Comparison of ENCODE assay signal across 26 cellular contexts in the genomic region with DNA sequence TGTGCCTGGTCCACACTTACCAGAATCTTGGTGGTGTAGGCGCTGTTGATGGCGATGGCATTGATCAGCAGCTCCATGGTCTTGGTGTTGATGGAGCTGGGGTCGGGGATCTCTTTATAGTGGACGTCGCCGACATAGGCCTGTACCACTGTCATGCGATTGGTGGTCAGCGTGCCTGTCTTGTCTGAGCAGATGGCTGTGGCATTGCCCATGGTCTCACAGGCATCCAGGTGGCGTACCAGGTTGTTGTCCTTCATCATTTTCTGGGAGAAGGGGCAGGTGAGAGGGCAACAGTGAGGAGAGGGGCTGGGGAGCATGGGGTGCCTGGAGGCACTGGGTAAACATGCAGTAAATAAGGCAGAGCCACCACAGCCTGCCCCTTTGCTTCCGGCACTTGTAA.
"Had no signal": no experiment of that assay in that cellular context is flagged by ENCODE, and none has a peak within 500 bp of the region (broad histone marks: within the 10 kb centered on the region; RNA-seq: fewer than 3 reads in every experiment).

No MANE protein-coding gene starts in this region.

- H3K4me1 ChIP-seq: lower lobe of right lung, pancreas, prostate gland, right lobe of liver, testis, upper lobe of right lung, vagina had no signal

- ATAC-seq: foreskin keratinocyte; left cardiac atrium; lower lobe of right lung; natural killer cell; pancreas; right lobe of liver; stimulated activated memory B cell treated with anti-CD40 and anti-IgM and Interleukin-4, amounts not matched to agents 10 μg/mL and 1 μg/mL and 100 μg/mL, for 72 hours; upper lobe of right lung had no signal

- H3K4me2 ChIP-seq: neural progenitor cell had no signal

- H3K4me1 Mint-ChIP-seq: endodermal cell, mesothelial cell of epicardium, natural killer cell had no signal

- H2AFZ ChIP-seq: neural progenitor cell had no signal

- H3K36me3 ChIP-seq: left ventricle myocardium inferior, lower lobe of right lung, neural progenitor cell, pancreas, prostate gland, tibial nerve, upper lobe of right lung, vagina had no signal

- H3K4me3 ChIP-seq: left ventricle myocardium inferior, lower lobe of right lung, neural progenitor cell, pancreas, prostate gland, right lobe of liver, testis, tibial nerve, upper lobe of right lung, vagina had no signal

- H3K27ac Mint-ChIP-seq: endodermal cell; memory B cell; mesothelial cell of epicardium; natural killer cell; neural progenitor cell; stimulated activated memory B cell treated with anti-CD40 and anti-IgM and Interleukin-4, amounts not matched to agents 10 μg/mL and 1 μg/mL and 100 μg/mL, for 72 hours; stimulated activated naive CD8-positive, alpha-beta T cell treated with anti-CD3 and anti-CD28 coated beads, Interleukin-15, Interleukin-2, amounts not matched to agents 100 ng/mL and 50 ng/mL, for 24 hours had no signal

- H3K9me3 Mint-ChIP-seq: endodermal cell, mesothelial cell of epicardium, natural killer cell, neural progenitor cell had no signal

- FAIRE-seq: endothelial cell of umbilical vein, pancreas had no signal

- DNase-seq: endodermal cell; erythroblast; foreskin keratinocyte; kidney; left cardiac atrium; left ventricle myocardium inferior; lower lobe of right lung; natural killer cell; occipital lobe; right lobe of liver; stimulated activated CD4-positive, alpha-beta T cell treated with anti-CD3 and anti-CD28 coated beads, Interleukin-15, amount 100 ng/mL, for 24 hours; stimulated activated CD4-positive, alpha-beta T cell treated with anti-CD3 and anti-CD28 coated beads, Interleukin-1b, Interleukin-23, amount 100 ng/mL, for 48 hours; stimulated activated CD4-positive, alpha-beta T cell treated with anti-CD3 and anti-CD28 coated beads, Interleukin-4, amount 100 ng/mL, for 24 hours; testis; upper lobe of right lung had no signal

- H3K9me3 ChIP-seq: lower lobe of right lung, pancreas, prostate gland, right lobe of liver, testis, tibial nerve, upper lobe of right lung, vagina had no signal

- H3K36me3 Mint-ChIP-seq: mesothelial cell of epicardium; natural killer cell; neural progenitor cell; stimulated activated memory B cell treated with anti-CD40 and anti-IgM and Interleukin-4, amounts not matched to agents 10 μg/mL and 1 μg/mL and 100 μg/mL, for 72 hours had no signal

- H3K9ac ChIP-seq: neural progenitor cell had no signal

- H3K27ac ChIP-seq: foreskin keratinocyte, left ventricle myocardium inferior, lower lobe of right lung, neural progenitor cell, pancreas, prostate gland, right lobe of liver, testis, tibial nerve, upper lobe of right lung, vagina had no signal

- H3K4me3 Mint-ChIP-seq: dendritic cell treated with granulocyte-macrophage colony-stimulating factor and Interleukin-4, amounts not matched to agents 40 ng/mL and 50 ng/mL, for 4 days; endodermal cell; memory B cell; mesothelial cell of epicardium; natural killer cell; neural progenitor cell; stimulated activated memory B cell treated with anti-CD40 and anti-IgM and Interleukin-4, amounts not matched to agents 10 μg/mL and 1 μg/mL and 100 μg/mL, for 72 hours; stimulated activated naive CD8-positive, alpha-beta T cell treated with anti-CD3 and anti-CD28 coated beads, Interleukin-15, Interleukin-2, amounts not matched to agents 100 ng/mL and 50 ng/mL, for 24 hours had no signal

- H3K27me3 ChIP-seq: neural progenitor cell, pancreas, right lobe of liver, testis, tibial nerve, upper lobe of right lung, vagina had no signal

- H3K27me3 Mint-ChIP-seq: stimulated activated naive CD8-positive, alpha-beta T cell treated with anti-CD3 and anti-CD28 coated beads, Interleukin-15, Interleukin-2, amounts not matched to agents 100 ng/mL and 50 ng/mL, for 24 hours had no signal
